1 cellular context compared by ENCODE assay signal in genomic region chr15:69410290-69410874, GRCh38.
TF ChIP-seq lines count a peak whose summit lies in the region.

No MANE protein-coding gene starts in this region.

TF ChIP-seq in WTC11, 78 proteins besides CTCF, POLR2A, EP300 and RAD21 (continued from another document):
- TF ChIP-seq ATF6 (CRISPR knock-in tag; IDR thresholded peaks at IDR 0.05): no peak
- no peak for TF ChIP-seq TEAD1 (CRISPR knock-in tag; IDR thresholded peaks at IDR 0.05)
- TF ChIP-seq ETV6 (CRISPR knock-in tag; IDR thresholded peaks at IDR 0.05): no peak
- TF ChIP-seq TEAD4 (CRISPR knock-in tag; IDR thresholded peaks at IDR 0.05): no peak
- no peak for TF ChIP-seq HMGXB4 (CRISPR knock-in tag; IDR thresholded peaks at IDR 0.05)
- TF ChIP-seq PRDM15 (CRISPR knock-in tag; IDR thresholded peaks at IDR 0.05): no peak
- TF ChIP-seq E2F5 (CRISPR knock-in tag; IDR thresholded peaks at IDR 0.05): no peak
- no peak for TF ChIP-seq MLX (CRISPR knock-in tag; IDR thresholded peaks at IDR 0.05)
- TF ChIP-seq OVOL2 (CRISPR knock-in tag; IDR thresholded peaks at IDR 0.05; ENCODE audit: borderline replicate concordance): no peak
- TF ChIP-seq NFE2L1 (CRISPR knock-in tag; IDR thresholded peaks at IDR 0.05): no peak
- no peak for TF ChIP-seq KAT7 (CRISPR knock-in tag; IDR thresholded peaks at IDR 0.05; ENCODE audit: borderline replicate concordance)
- no peak for TF ChIP-seq ZNF423 (CRISPR knock-in tag; IDR thresholded peaks at IDR 0.05)
- no peak for TF ChIP-seq NFYB (CRISPR knock-in tag; conservative IDR thresholded peaks at IDR 0.05; ENCODE audit: low read depth)
- no peak for TF ChIP-seq FOXJ3 (CRISPR knock-in tag; IDR thresholded peaks at IDR 0.05; ENCODE audit: borderline replicate concordance)
TF ChIP-seq in WTC11: peak in this region for 0.
